Comparison of ENCODE assay signal across 14 cellular contexts in the genomic region with DNA sequence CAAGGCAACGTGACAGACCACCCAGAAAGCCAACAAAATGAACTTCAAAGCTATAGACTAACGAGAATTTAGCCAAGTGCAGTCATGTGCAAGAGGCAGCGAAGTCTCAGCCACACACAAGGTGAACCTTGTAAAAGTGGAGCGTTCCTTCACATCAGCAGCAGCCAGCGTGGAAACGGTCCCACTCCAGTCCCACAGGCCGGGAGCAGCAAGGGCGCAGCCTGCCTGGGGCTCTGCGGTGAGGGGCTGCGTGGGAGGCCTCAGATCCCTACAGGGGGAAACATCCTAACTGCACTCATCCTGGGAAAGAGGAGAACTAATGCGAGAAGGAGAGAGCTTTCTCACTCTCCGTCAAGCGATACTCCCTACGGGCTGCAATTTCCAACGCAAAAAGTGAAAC. TPM values are rescaled to one million over a fixed set of nuclear protein-coding genes. Genes with fewer than 3 reads are reported as not detected.
DNase-seq lines count a peak whose midpoint lies in the region; ATAC-seq lines count a peak whose summit lies in the region.
"Had no signal": no experiment of that assay in that cellular context is flagged by ENCODE, and none has a peak within 500 bp of the region (broad histone marks: within the 10 kb centered on the region; RNA-seq: fewer than 3 reads in every experiment).

No MANE protein-coding gene starts in this region.

- H4K20me1 ChIP-seq in BLaER1 treated with 17β-estradiol and CSF1 and Interleukin-3, amounts not matched to agents 10 nM and 100 nM: peaks cover 0 to 83% (median 32%) of the 10 kb centered on the region in 11 experiments; a peak in 17 of 22 replicates

- H3K27me3 ChIP-seq in BLaER1 treated with 17β-estradiol and CSF1 and Interleukin-3, amounts not matched to agents 10 nM and 100 nM: peaks cover 35 to 85% (median 56%) of the 10 kb centered on the region in 11 experiments

- H3K27ac ChIP-seq in BLaER1 treated with 17β-estradiol and CSF1 and Interleukin-3, amounts not matched to agents 10 nM and 100 nM: no peak overlapping the region
- H3K27ac ChIP-seq in angular gyrus (ENCODE audit: low read depth, low read length): peak overlapping the region; percentile 4

- peaks cover 7 to 17% (median 12%) of the 10 kb centered on the region in 11 experiments; a peak in 18 of 22 replicates for H3K9me3 ChIP-seq in BLaER1 treated with 17β-estradiol and CSF1 and Interleukin-3, amounts not matched to agents 10 nM and 100 nM (replicated peaks in 1 of 11)

- no peaks in the 10 kb centered on the region for H3K36me3 Mint-ChIP-seq in stimulated activated memory B cell treated with anti-CD40 and anti-IgM and Interleukin-4, amounts not matched to agents 10 μg/mL and 1 μg/mL and 100 μg/mL, for 72 hours
- H3K36me3 Mint-ChIP-seq in activated T-cell treated with anti-CD3 and anti-CD28 coated beads, Interleukin-2, amount 50 U/mL, for 72 hours (ENCODE audit: insufficient read depth in 2 of 2): peaks cover 0 to 1% of the 10 kb centered on the region in 2 donors

- peaks cover 11% of the 10 kb centered on the region for H3K4me1 Mint-ChIP-seq in stimulated activated memory B cell treated with anti-CD40 and anti-IgM and Interleukin-4, amounts not matched to agents 10 μg/mL and 1 μg/mL and 100 μg/mL, for 72 hours
- H3K4me1 Mint-ChIP-seq in activated T-cell treated with anti-CD3 and anti-CD28 coated beads, Interleukin-2, amount 50 U/mL, for 72 hours (ENCODE audit: low read depth): peaks cover 19% of the 10 kb centered on the region

- H3K27me3 Mint-ChIP-seq in stimulated activated memory B cell treated with anti-CD40 and anti-IgM and Interleukin-4, amounts not matched to agents 10 μg/mL and 1 μg/mL and 100 μg/mL, for 72 hours: peaks cover 35% of the 10 kb centered on the region
- H3K27me3 Mint-ChIP-seq in activated T-cell treated with anti-CD3 and anti-CD28 coated beads, Interleukin-2, amount 50 U/mL, for 72 hours (ENCODE audit: low read depth): no peaks in the 10 kb centered on the region

- no peak overlapping the region for H3K4me3 Mint-ChIP-seq in stimulated activated memory B cell treated with anti-CD40 and anti-IgM and Interleukin-4, amounts not matched to agents 10 μg/mL and 1 μg/mL and 100 μg/mL, for 72 hours
- no peak overlapping the region for H3K4me3 Mint-ChIP-seq in activated T-cell treated with anti-CD3 and anti-CD28 coated beads, Interleukin-2, amount 50 U/mL, for 72 hours

- peak; percentile 42 for DNase-seq in islet precursor cell
- DNase-seq in posterior vena cava (ENCODE audit: low spot score): peak; percentile 43
- DNase-seq in NCI-H1092 treated with DMSO at 0.1 percent for 48 hours (lab: John Stamatoyannopoulos, UW): no peak
- DNase-seq in activated T-cell treated with anti-CD3 and anti-CD28 coated beads, Interleukin-2, amount 50 U/mL, for 72 hours: no peak
- no peak for DNase-seq in activated naive CD4-positive, alpha-beta T cell (lab: John Stamatoyannopoulos, UW)
- DNase-seq: C1 segment of cervical spinal cord; CD8-positive, alpha-beta memory T cell; NCI-H1694 treated with DMSO at 0.1 percent for 48 hours; NCI-H748 treated with DMSO at 0.1 percent for 48 hours; SHP77 had no signal

- intact Hi-C loops in posterior vena cava (cut with DNase I): no loop called here

- H3K36me3 ChIP-seq in BLaER1 treated with 17β-estradiol and CSF1 and Interleukin-3, amounts not matched to agents 10 nM and 100 nM: no peaks in the 10 kb centered on the region; a peak in 1 of 22 replicates

- peaks cover 26 to 81% (median 75%) of the 10 kb centered on the region in 10 experiments for H3K4me1 ChIP-seq in BLaER1 treated with 17β-estradiol and CSF1 and Interleukin-3, amounts not matched to agents 10 nM and 100 nM

- H3K9ac ChIP-seq in BLaER1 treated with 17β-estradiol and CSF1 and Interleukin-3, amounts not matched to agents 10 nM and 100 nM: peak overlapping the region in 3 of 11 experiments; percentile 14 to 53 (median 40); a peak in 3 of 22 replicates

- peak overlapping the region; percentile 62 to 97 (median 88) for H3K4me2 ChIP-seq in BLaER1 treated with 17β-estradiol and CSF1 and Interleukin-3, amounts not matched to agents 10 nM and 100 nM

- no peaks in the 10 kb centered on the region for H3K9me3 Mint-ChIP-seq in stimulated activated memory B cell treated with anti-CD40 and anti-IgM and Interleukin-4, amounts not matched to agents 10 μg/mL and 1 μg/mL and 100 μg/mL, for 72 hours
- no peaks in the 10 kb centered on the region for H3K9me3 Mint-ChIP-seq in activated T-cell treated with anti-CD3 and anti-CD28 coated beads, Interleukin-2, amount 50 U/mL, for 72 hours
- H3K9me3 Mint-ChIP-seq: CD8-positive, alpha-beta memory T cell had no signal

- peak overlapping the region in 3 of 10 experiments; percentile 8 to 12 (median 12); a peak in 2 of 20 replicates for H3K4me3 ChIP-seq in BLaER1 treated with 17β-estradiol and CSF1 and Interleukin-3, amounts not matched to agents 10 nM and 100 nM

- no peak for ATAC-seq in stimulated activated memory B cell treated with anti-CD40 and anti-IgM and Interleukin-4, amounts not matched to agents 10 μg/mL and 1 μg/mL and 100 μg/mL, for 72 hours
- no peak for ATAC-seq in activated T-cell treated with anti-CD3 and anti-CD28 coated beads, Interleukin-2, amount 50 U/mL, for 72 hours (replicated peaks in 1 of 2)
- ATAC-seq: HepG2 had no signal

- H3K27ac Mint-ChIP-seq in stimulated activated memory B cell treated with anti-CD40 and anti-IgM and Interleukin-4, amounts not matched to agents 10 μg/mL and 1 μg/mL and 100 μg/mL, for 72 hours: no peak overlapping the region
- H3K27ac Mint-ChIP-seq in activated T-cell treated with anti-CD3 and anti-CD28 coated beads, Interleukin-2, amount 50 U/mL, for 72 hours: no peak overlapping the region

RNA-seq across cellular contexts. Expression of a gene that starts 4.8 kb away (rescaled TPM):
- total RNA-seq in posterior vena cava: 1 to 10 TPM; 6.3 to 9.7 TPM
- total RNA-seq in activated T-cell treated with anti-CD3 and anti-CD28 coated beads, Interleukin-2, amount 50 U/mL, for 72 hours: 10 to 100 TPM; 17.2 to 22.7 TPM

RNA-seq across cellular contexts. Expression of a gene that starts 29.1 kb away (rescaled TPM):
- 1 to 10 TPM; 4.7 to 6.5 TPM for total RNA-seq in posterior vena cava
- total RNA-seq in activated T-cell treated with anti-CD3 and anti-CD28 coated beads, Interleukin-2, amount 50 U/mL, for 72 hours: 1 to 10 TPM; 4.8 to 5.3 TPM

Comparison
In these comparisons a context has a peak if more than half of its experiments do, and no peak if none do; other contexts are left out.
1. DNase-seq: peak in islet precursor cell (single experiment) and posterior vena cava (single experiment); none in NCI-H1092 treated with DMSO at 0.1 percent for 48 hours (single experiment), activated T-cell treated with anti-CD3 and anti-CD28 coated beads, Interleukin-2, amount 50 U/mL, for 72 hours (0 of 2) and activated naive CD4-positive, alpha-beta T cell (0 of 4).